Comparison of ENCODE assay signal across 22 cellular contexts in genomic region chr2:154537024-154537423, GRCh38.
A peak's percentile ranks its signal among the peaks of the same experiment; 100 is the strongest.
DNase-seq lines count a peak whose midpoint lies in the region; ATAC-seq, FAIRE-seq and TF ChIP-seq lines count a peak whose summit lies in the region.
"Had no signal": no experiment of that assay in that cellular context is flagged by ENCODE, and none has a peak within 500 bp of the region (broad histone marks: within the 10 kb centered on the region; RNA-seq: fewer than 3 reads in every experiment).

No MANE protein-coding gene starts in this region.

- FAIRE-seq in GM12878 (lab: Jason Lieb, UNC) = peak; percentile 56
- FAIRE-seq: H54 had no signal

- H3K4me2 ChIP-seq in GM12878 (ENCODE audit: control insufficient read depth, insufficient read depth) = no peak overlapping the region

- TF ChIP-seq CTCF in GM12878 (IDR thresholded peaks at IDR 0.05 in 2 of 3, conservative IDR thresholded peaks at IDR 0.05 in 1 of 3; ENCODE audit: control insufficient read depth in 2 of 3, extremely low read depth in 1 of 3, insufficient read depth in 1 of 3, low read depth in 3 of 3, low read length in 3 of 3) (no peak), ascending aorta (IDR thresholded peaks at IDR 0.05) (no peak)

- H3K27ac ChIP-seq in GM12878 (ENCODE audit: control insufficient read depth, insufficient read depth) (no peak overlapping the region), ascending aorta (peak overlapping the region in 1 of 2 donors; percentile 44)

- no peaks in the 10 kb centered on the region for H4K20me1 ChIP-seq in GM12878 (ENCODE audit: control insufficient read depth, insufficient read depth)

- SMC1A ChIA-PET in GM12878 (lab: Charles Lee; ENCODE audit: uncharacterized antibody, unreplicated experiment) = interaction anchor here (0.6 to 3.1 kb wide), 11 partner anchors 8 to 434 kb away, joined by 3 to 28 read pairs (median 5); no protein-coding TSS in a partner anchor

- no peak overlapping the region for H2AFZ ChIP-seq in GM12878 (ENCODE audit: control insufficient read depth, low read depth, low read length)

- no peaks in the 10 kb centered on the region for H3K79me2 ChIP-seq in GM12878 (ENCODE audit: control insufficient read depth, insufficient read depth, low read length)

- H3K9me3 ChIP-seq in GM12878 (replicated peaks; ENCODE audit: control insufficient read depth, insufficient read depth, low read length) = no peaks in the 10 kb centered on the region
- no peaks in the 10 kb centered on the region for H3K9me3 ChIP-seq in ascending aorta
- H3K9me3 ChIP-seq: MG63 had no signal

- TF ChIP-seq RAD21 in GM12878 (IDR thresholded peaks at IDR 0.05; ENCODE audit: insufficient read depth, low read depth, low read length) = no peak

- CTCF ChIA-PET in GM12878 (lab: Yijun Ruan, JAX) = interaction anchor here (1.8 kb wide), 1 partner anchor 21 kb away, joined by 5 read pairs; no protein-coding TSS in a partner anchor

- H3K9ac ChIP-seq in GM12878 (ENCODE audit: control insufficient read depth, insufficient read depth, low read length) = no peak overlapping the region

- peak; percentile 20 for DNase-seq in GM12878 (ENCODE audit: low read depth, low spot score)
- no peak for DNase-seq in NK-92 treated with Interleukin-12 subunit alpha and Interleukin-12 subunit beta, amount 100 ng/mL, for 24 hours (lab: John Stamatoyannopoulos, UW)
- no peak for DNase-seq in nucleus accumbens (lab: John Stamatoyannopoulos, UW)
- DNase-seq in ascending aorta (ENCODE audit: low spot score in 2 of 2) = no peak
- DNase-seq: ACHN, AML-193, COR-L47, GF-D8, HFFc6, IMR-90, Karpas-422, MG63, NCI-H1092 treated with DMSO at 0.1 percent for 48 hours, NCI-H1694, NCI-H526 treated with DMSO at 0.1 percent for 48 hours, RPMI8226, SIG-M5, T-helper 2 cell had no signal

- H3K36me3 ChIP-seq in GM12878 (ENCODE audit: control insufficient read depth in 2 of 2, insufficient read depth in 2 of 2, low read length in 1 of 2) = no peaks in the 10 kb centered on the region
- no peaks in the 10 kb centered on the region for H3K36me3 ChIP-seq in ascending aorta
- H3K36me3 ChIP-seq: MG63 had no signal

- intact Hi-C loops in GM12878 (cut with micrococcal nuclease; ENCODE audit: unreplicated experiment) (no loop called here), ascending aorta (cut with DNase I) (no loop called here)

- POLR2A ChIA-PET in GM12878 (lab: Charles Lee) = interaction anchor here (1.1 to 1.4 kb wide), 2 partner anchors 13 to 609 kb away, joined by 3 read pairs; no protein-coding TSS in a partner anchor

- TF ChIP-seq EP300 in GM12878 (IDR thresholded peaks at IDR 0.05; ENCODE audit: borderline replicate concordance in 1 of 2, control insufficient read depth in 1 of 2, low read depth in 2 of 2, low read length in 2 of 2) = peak; percentile 82 to 87; a peak in 3 of 4 replicates

- RAD21 ChIA-PET in GM12878 (lab: Charles Lee; ENCODE audit: unreplicated experiment) = interaction anchor here (0.7 to 2.1 kb wide), 7 partner anchors 10 to 82 kb away, joined by 3 to 14 read pairs (median 4); no protein-coding TSS in a partner anchor

- H3K4me1 ChIP-seq in GM12878 (ENCODE audit: control insufficient read depth, insufficient read depth, low read length) (no peaks in the 10 kb centered on the region), ascending aorta (peaks cover 0 to 6% of the 10 kb centered on the region in 2 donors)

- in situ Hi-C loops in GM12878 (cut with MboI) = no loop called here

- no peak overlapping the region for H3K4me3 ChIP-seq in GM12878
- no peak overlapping the region for H3K4me3 ChIP-seq in ascending aorta
- H3K4me3 ChIP-seq: MG63 had no signal

- ATAC-seq in GM18517 (IDR thresholded peaks at IDR 0.05; ENCODE audit: unreplicated experiment) (peak; percentile 81), GM19351 (IDR thresholded peaks at IDR 0.05; ENCODE audit: unreplicated experiment) (peak; percentile 73), HG03025 (IDR thresholded peaks at IDR 0.05; ENCODE audit: low FRiP score, unreplicated experiment) (peak; percentile 51), GM12878 (peak; percentile 77)

- H3K27me3 ChIP-seq in GM12878 (replicated peaks in 1 of 2; ENCODE audit: control insufficient read depth in 2 of 2, insufficient read depth in 2 of 2, low read length in 1 of 2) (no peaks in the 10 kb centered on the region), ascending aorta (no peaks in the 10 kb centered on the region)
- H3K27me3 ChIP-seq: MG63 had no signal

- BruUV-seq in GM12878 (replicated peaks; lab: Mats Ljungman, UMichigan) = no TSS peak

- TF ChIP-seq POLR2A in GM12878 (IDR thresholded peaks at IDR 0.05; ENCODE audit: low read depth, low read length) = no peak

TF ChIP-seq in GM12878, 131 proteins besides CTCF, POLR2A, EP300 and RAD21 (continues in another document):
- TF ChIP-seq, protein P1, sequence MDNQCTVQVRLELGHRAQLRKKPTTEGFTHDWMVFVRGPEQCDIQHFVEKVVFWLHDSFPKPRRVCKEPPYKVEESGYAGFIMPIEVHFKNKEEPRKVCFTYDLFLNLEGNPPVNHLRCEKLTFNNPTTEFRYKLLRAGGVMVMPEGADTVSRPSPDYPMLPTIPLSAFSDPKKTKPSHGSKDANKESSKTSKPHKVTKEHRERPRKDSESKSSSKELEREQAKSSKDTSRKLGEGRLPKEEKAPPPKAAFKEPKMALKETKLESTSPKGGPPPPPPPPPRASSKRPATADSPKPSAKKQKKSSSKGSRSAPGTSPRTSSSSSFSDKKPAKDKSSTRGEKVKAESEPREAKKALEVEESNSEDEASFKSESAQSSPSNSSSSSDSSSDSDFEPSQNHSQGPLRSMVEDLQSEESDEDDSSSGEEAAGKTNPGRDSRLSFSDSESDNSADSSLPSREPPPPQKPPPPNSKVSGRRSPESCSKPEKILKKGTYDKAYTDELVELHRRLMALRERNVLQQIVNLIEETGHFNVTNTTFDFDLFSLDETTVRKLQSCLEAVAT (IDR thresholded peaks at IDR 0.05) = no peak
- peak; percentile 23 to 47; a peak in 1 of 4 replicates for TF ChIP-seq BHLHE40 (IDR thresholded peaks at IDR 0.05; ENCODE audit: borderline replicate concordance in 1 of 2, low read depth in 2 of 2, low read length in 1 of 2)
- peak; percentile 92 for TF ChIP-seq ZNF217 (IDR thresholded peaks at IDR 0.05)
- TF ChIP-seq LARP7 (IDR thresholded peaks at IDR 0.05) = no peak
- TF ChIP-seq, protein P2, sequence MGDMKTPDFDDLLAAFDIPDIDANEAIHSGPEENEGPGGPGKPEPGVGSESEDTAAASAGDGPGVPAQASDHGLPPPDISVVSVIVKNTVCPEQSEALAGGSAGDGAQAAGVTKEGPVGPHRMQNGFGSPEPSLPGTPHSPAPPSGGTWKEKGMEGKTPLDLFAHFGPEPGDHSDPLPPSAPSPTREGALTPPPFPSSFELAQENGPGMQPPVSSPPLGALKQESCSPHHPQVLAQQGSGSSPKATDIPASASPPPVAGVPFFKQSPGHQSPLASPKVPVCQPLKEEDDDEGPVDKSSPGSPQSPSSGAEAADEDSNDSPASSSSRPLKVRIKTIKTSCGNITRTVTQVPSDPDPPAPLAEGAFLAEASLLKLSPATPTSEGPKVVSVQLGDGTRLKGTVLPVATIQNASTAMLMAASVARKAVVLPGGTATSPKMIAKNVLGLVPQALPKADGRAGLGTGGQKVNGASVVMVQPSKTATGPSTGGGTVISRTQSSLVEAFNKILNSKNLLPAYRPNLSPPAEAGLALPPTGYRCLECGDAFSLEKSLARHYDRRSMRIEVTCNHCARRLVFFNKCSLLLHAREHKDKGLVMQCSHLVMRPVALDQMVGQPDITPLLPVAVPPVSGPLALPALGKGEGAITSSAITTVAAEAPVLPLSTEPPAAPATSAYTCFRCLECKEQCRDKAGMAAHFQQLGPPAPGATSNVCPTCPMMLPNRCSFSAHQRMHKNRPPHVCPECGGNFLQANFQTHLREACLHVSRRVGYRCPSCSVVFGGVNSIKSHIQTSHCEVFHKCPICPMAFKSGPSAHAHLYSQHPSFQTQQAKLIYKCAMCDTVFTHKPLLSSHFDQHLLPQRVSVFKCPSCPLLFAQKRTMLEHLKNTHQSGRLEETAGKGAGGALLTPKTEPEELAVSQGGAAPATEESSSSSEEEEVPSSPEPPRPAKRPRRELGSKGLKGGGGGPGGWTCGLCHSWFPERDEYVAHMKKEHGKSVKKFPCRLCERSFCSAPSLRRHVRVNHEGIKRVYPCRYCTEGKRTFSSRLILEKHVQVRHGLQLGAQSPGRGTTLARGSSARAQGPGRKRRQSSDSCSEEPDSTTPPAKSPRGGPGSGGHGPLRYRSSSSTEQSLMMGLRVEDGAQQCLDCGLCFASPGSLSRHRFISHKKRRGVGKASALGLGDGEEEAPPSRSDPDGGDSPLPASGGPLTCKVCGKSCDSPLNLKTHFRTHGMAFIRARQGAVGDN (IDR thresholded peaks at IDR 0.05) = peak; percentile 23; the same call in 1 of the 2 replicates
- no peak for TF ChIP-seq SMARCA5 (IDR thresholded peaks at IDR 0.05)
- peak; percentile 62 for TF ChIP-seq ATF7 (IDR thresholded peaks at IDR 0.05; ENCODE audit: low read depth)
- TF ChIP-seq ZSCAN29 (IDR thresholded peaks at IDR 0.05) = 0 out of 2 replicates have a peak, but pooled peaks have one; percentile 59
- peak; percentile 30; the same call in 1 of the 2 replicates for TF ChIP-seq ZBTB40 (IDR thresholded peaks at IDR 0.05; ENCODE audit: borderline replicate concordance)
